In the genomic region with DNA sequence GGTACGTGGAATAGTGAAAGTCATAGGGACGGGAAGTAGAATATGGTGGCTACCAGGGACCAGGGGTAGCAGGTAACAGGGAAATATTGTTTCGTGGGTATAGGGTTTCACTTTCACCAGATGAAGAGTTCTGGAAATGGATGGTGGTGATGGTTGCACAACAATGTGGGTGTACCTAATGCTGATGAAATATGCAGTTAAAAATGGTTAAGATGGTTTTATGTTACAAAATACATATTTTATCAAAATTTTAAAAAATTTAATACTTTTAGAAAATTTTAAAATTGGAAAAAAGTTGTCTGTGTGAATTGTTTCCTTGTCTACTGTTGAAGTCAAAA, we compare ENCODE assay signal across 16 cellular contexts. TPM values are rescaled to one million over a fixed set of nuclear protein-coding genes. Genes with fewer than 3 reads are reported as not detected.
"Had no signal": no experiment of that assay in that cellular context is flagged by ENCODE, and none has a peak within 500 bp of the region (broad histone marks: within the 10 kb centered on the region; RNA-seq: fewer than 3 reads in every experiment).

No MANE protein-coding gene starts in this region.

- H3K36me3 ChIP-seq: gastrocnemius medialis, heart left ventricle, transverse colon had no signal

- H3K9me3 ChIP-seq: gastrocnemius medialis, heart left ventricle, transverse colon had no signal

- H3K4me3 ChIP-seq: gastrocnemius medialis, heart left ventricle, transverse colon had no signal

- H3K27me3 ChIP-seq: gastrocnemius medialis, heart left ventricle, transverse colon had no signal

- ATAC-seq: activated CD8-positive, alpha-beta T cell treated with anti-CD3 and anti-CD28 coated beads for 36 hours; activated T-cell treated with anti-CD3 and anti-CD28 coated beads, Interleukin-2, amount 50 U/mL, for 72 hours; heart left ventricle; natural killer cell treated with Interleukin-12 subunit alpha and Interleukin-12 subunit beta and Interleukin-15 and Interleukin-18, amount 100 ng/mL, for 72 hours; stimulated activated memory B cell treated with anti-CD40 and anti-IgM and Interleukin-4, amounts not matched to agents 10 μg/mL and 1 μg/mL and 100 μg/mL, for 72 hours; T-helper 17 cell had no signal

- H3K27ac ChIP-seq: gastrocnemius medialis, heart left ventricle, transverse colon had no signal

- DNase-seq: activated B cell treated with CpG ODN at 0.5 μM for 24 hours; activated CD4-positive, alpha-beta T cell treated with anti-CD3 and anti-CD28 coated beads for 48 hours; activated CD8-positive, alpha-beta memory T cell treated with anti-CD3 and anti-CD28 coated beads, Interleukin-2, amount 50 U/mL, for 4 hours; activated CD8-positive, alpha-beta T cell treated with anti-CD3 and anti-CD28 coated beads for 36 hours; activated gamma-delta T cell; activated T-cell treated with anti-CD3 and anti-CD28 coated beads, Interleukin-2, amount 50 U/mL, for 72 hours; anterior cingulate cortex; effector memory CD4-positive, alpha-beta T cell; heart left ventricle; immature natural killer cell; substantia nigra; T-helper 17 cell; transverse colon had no signal

- H3K4me1 ChIP-seq: gastrocnemius medialis, transverse colon had no signal

RNA-seq across cellular contexts. Expression of a gene that starts 55.5 kb away (rescaled TPM):
- total RNA-seq: activated B cell treated with CpG ODN at 0.5 μM for 24 hours had no signal
